ENCODE assay signal across 9 cellular contexts in the genomic region with DNA sequence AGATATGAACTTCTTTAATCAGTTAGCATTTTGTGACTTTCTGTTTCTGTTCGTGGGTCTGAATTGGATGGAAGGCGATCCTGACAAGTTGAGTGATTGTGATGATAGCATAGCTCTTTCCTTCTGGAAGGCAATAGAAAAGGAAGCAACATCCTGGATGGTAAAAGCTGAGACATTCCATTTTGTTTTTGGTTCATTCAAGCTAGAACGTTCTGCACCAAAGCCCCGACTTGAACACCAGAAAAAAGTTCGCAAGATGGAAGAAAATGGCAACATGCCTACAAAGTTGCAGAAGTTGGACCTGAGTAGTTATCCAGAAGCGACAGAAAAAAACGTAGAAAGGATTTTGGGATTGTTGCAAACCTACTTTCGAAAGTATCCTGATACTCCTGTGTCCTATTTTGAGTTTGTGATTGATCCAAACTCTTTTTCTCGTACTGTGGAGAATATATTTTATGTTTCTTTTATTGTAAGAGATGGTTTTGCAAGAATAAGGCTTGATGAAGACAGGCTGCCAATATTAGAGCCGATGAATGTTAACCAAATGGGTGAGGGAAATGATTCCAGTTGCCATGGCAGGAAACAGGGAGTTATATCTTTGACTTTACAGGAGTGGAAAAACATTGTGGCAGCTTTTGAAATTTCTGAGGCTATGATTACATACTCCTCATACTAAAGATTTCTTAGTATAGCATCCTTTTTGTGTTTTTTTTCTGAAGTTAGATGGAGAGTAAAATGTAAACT. TPM values are rescaled to one million over a fixed set of nuclear protein-coding genes. Genes with fewer than 3 reads are reported as not detected.
DNase-seq lines count a peak whose midpoint lies in the region; ATAC-seq and TF ChIP-seq lines count a peak whose summit lies in the region.
"Had no signal": no experiment of that assay in that cellular context is flagged by ENCODE, and none has a peak within 500 bp of the region (broad histone marks: within the 10 kb centered on the region; RNA-seq: fewer than 3 reads in every experiment).

No MANE protein-coding gene starts in this region.

- DNase-seq in CD4-positive, CD25-positive, alpha-beta regulatory T cell, result no peak
- DNase-seq in T-cell (no peak), fibroblast of lung (ENCODE audit: low read depth in 2 of 2) (peak in 1 of 2 donors; percentile 25), psoas muscle (no peak), AG20443 (ENCODE audit: low spot score) (no peak), GM13977 (ENCODE audit: low spot score) (no peak), NCI-H1048 (lab: John Stamatoyannopoulos, UW) (no peak)
- DNase-seq: NCI-H446 had no signal

- H3K4me2 ChIP-seq in fibroblast of lung (ENCODE audit: extremely low read depth, insufficient read depth, low read length), result peak overlapping the region; percentile 85

- peaks cover 22% of the 10 kb centered on the region for H3K4me1 ChIP-seq in CD4-positive, CD25-positive, alpha-beta regulatory T cell (ENCODE audit: control insufficient read depth, insufficient read depth, low read length, poor library complexity, severe bottlenecking)
- H3K4me1 ChIP-seq in fibroblast of lung (ENCODE audit: control insufficient read depth, extremely low read depth, insufficient read depth, low read length) (peaks cover 11% of the 10 kb centered on the region), psoas muscle (peaks cover 70% of the 10 kb centered on the region)

- intact Hi-C loops in psoas muscle (cut with DNase I), result loop anchor here (5.0 to 10.0 kb wide), 3 partner anchors 38 to 350 kb away; partner anchors contain the start of gene TXNRD1 (in 1 of the 2)

- 71 to 87% (median 76%) methylated on average over 10 of the region's 10 CpGs for WGBS in psoas muscle, 3 donors

- H3K4me3 Mint-ChIP-seq in CD4-positive, CD25-positive, alpha-beta regulatory T cell, result peak overlapping the region; percentile 92 to 98 (median 98)
- peak overlapping the region; percentile 90 to 96 (median 91) for H3K4me3 Mint-ChIP-seq in T-cell

- in situ Hi-C loops in GM13977 (cut with MboI; ENCODE audit: low pct_unique_long_range_greater_than_20kb, low sequenced_read_pairs, unreplicated experiment), result no loop called here

- H3K27ac ChIP-seq in CD4-positive, CD25-positive, alpha-beta regulatory T cell (ENCODE audit: insufficient read depth, low read length, poor library complexity, severe bottlenecking), result peak overlapping the region; percentile 88
- H3K27ac ChIP-seq in fibroblast of lung (ENCODE audit: insufficient read depth, low read length), result peak overlapping the region; percentile 81
- peak overlapping the region; percentile 82 for H3K27ac ChIP-seq in psoas muscle

- H3K4me1 Mint-ChIP-seq in CD4-positive, CD25-positive, alpha-beta regulatory T cell, result peaks cover 46 to 77% (median 65%) of the 10 kb centered on the region in 4 donors
- peaks cover 64 to 65% (median 65%) of the 10 kb centered on the region in 3 donors for H3K4me1 Mint-ChIP-seq in T-cell

- no peak for TF ChIP-seq CTCF in fibroblast of lung (conservative IDR thresholded peaks at IDR 0.05 in 1 of 2, IDR thresholded peaks at IDR 0.05 in 1 of 2; ENCODE audit: low read depth in 1 of 2, low read length in 2 of 2)
- no peak for TF ChIP-seq CTCF in psoas muscle (IDR thresholded peaks at IDR 0.05)
- no peak for TF ChIP-seq CTCF in GM13977 (IDR thresholded peaks at IDR 0.05; ENCODE audit: extremely low read depth, insufficient read depth, missing control alignments)

- H3K79me2 ChIP-seq in fibroblast of lung (ENCODE audit: control insufficient read depth, insufficient read depth, low read length), result peaks cover 95% of the 10 kb centered on the region

- CTCF ChIA-PET in T-cell (lab: Charles Lee), result interaction anchor here in 1 of 2 donors (0.6 to 4.1 kb wide), 3 partner anchors 13 to 89 kb away, joined by 3 to 62 read pairs (median 3); partner anchors contain the start of gene TXNRD1

- POLR2A ChIA-PET in T-cell (lab: Charles Lee), result interaction anchor here (0.5 to 4.1 kb wide), 8 partner anchors 12 to 602 kb away, joined by 3 to 52 read pairs (median 4); no protein-coding TSS in a partner anchor

- H3K36me3 ChIP-seq in CD4-positive, CD25-positive, alpha-beta regulatory T cell (ENCODE audit: control insufficient read depth, insufficient read depth, low read length), result no peaks in the 10 kb centered on the region
- no peaks in the 10 kb centered on the region for H3K36me3 ChIP-seq in fibroblast of lung (ENCODE audit: control insufficient read depth, insufficient read depth, low read length)
- peaks cover 0 to 19% of the 10 kb centered on the region in 2 donors for H3K36me3 ChIP-seq in psoas muscle (ENCODE audit: insufficient read depth in 1 of 2, low read depth in 1 of 2)

- H3K27me3 ChIP-seq in CD4-positive, CD25-positive, alpha-beta regulatory T cell (ENCODE audit: control insufficient read depth, insufficient read depth, low read length), result no peaks in the 10 kb centered on the region
- H3K27me3 ChIP-seq in fibroblast of lung (ENCODE audit: control insufficient read depth, insufficient read depth, low read length) (no peaks in the 10 kb centered on the region), psoas muscle (ENCODE audit: insufficient read depth in 3 of 3, low read length in 2 of 3) (no peaks in the 10 kb centered on the region)

- peaks cover 13% of the 10 kb centered on the region for H3K36me3 Mint-ChIP-seq in CD4-positive, CD25-positive, alpha-beta regulatory T cell
- peaks cover 8% of the 10 kb centered on the region for H3K36me3 Mint-ChIP-seq in T-cell

- peaks cover 0 to 2% (median 0%) of the 10 kb centered on the region in 7 donors for H3K9me3 Mint-ChIP-seq in CD4-positive, CD25-positive, alpha-beta regulatory T cell
- no peaks in the 10 kb centered on the region for H3K9me3 Mint-ChIP-seq in T-cell

- H4K20me1 ChIP-seq in fibroblast of lung (ENCODE audit: control insufficient read depth, extremely low read depth, insufficient read depth, low read length), result peaks cover 18% of the 10 kb centered on the region

- H2AFZ ChIP-seq in fibroblast of lung (ENCODE audit: low read length), result no peak overlapping the region

- H3K9me3 ChIP-seq in CD4-positive, CD25-positive, alpha-beta regulatory T cell (ENCODE audit: control insufficient read depth in 2 of 2, low read length in 2 of 2), result no peaks in the 10 kb centered on the region
- H3K9me3 ChIP-seq in fibroblast of lung (ENCODE audit: control insufficient read depth, insufficient read depth, low read depth, low read length) (no peaks in the 10 kb centered on the region), psoas muscle (no peaks in the 10 kb centered on the region)

- ATAC-seq in CD4-positive, CD25-positive, alpha-beta regulatory T cell (ENCODE audit: low read depth in 2 of 2), result no peak
- no peak for ATAC-seq in T-cell (replicated peaks in 1 of 4)
- ATAC-seq in psoas muscle, result no peak
- no peak for ATAC-seq in GM18519 (IDR thresholded peaks at IDR 0.05; ENCODE audit: low FRiP score, unreplicated experiment)

- peak overlapping the region; percentile 95 for H3K4me3 ChIP-seq in CD4-positive, CD25-positive, alpha-beta regulatory T cell (ENCODE audit: low read depth, low read length)
- peak overlapping the region; percentile 27 to 59 (median 52) for H3K4me3 ChIP-seq in fibroblast of lung (replicated peaks in 1 of 4; ENCODE audit: control extremely low read depth in 1 of 4, insufficient read depth in 1 of 4, low read depth in 3 of 4, low read length in 4 of 4)
- peak overlapping the region; percentile 61 for H3K4me3 ChIP-seq in psoas muscle

- H3K27ac Mint-ChIP-seq in CD4-positive, CD25-positive, alpha-beta regulatory T cell, result peak overlapping the region; percentile 97 to 100 (median 98)
- peak overlapping the region; percentile 93 to 95 for H3K27ac Mint-ChIP-seq in T-cell

- no peaks in the 10 kb centered on the region for H3K27me3 Mint-ChIP-seq in CD4-positive, CD25-positive, alpha-beta regulatory T cell
- no peaks in the 10 kb centered on the region for H3K27me3 Mint-ChIP-seq in T-cell

- peak overlapping the region; percentile 60 for H3K9ac ChIP-seq in fibroblast of lung (ENCODE audit: insufficient read depth, low read length)

RNA-seq across cellular contexts. Expression of gene EID3, which starts 0.9 kb away (rescaled TPM):
- total RNA-seq in CD4-positive, CD25-positive, alpha-beta regulatory T cell, result 14.8 TPM
- 10 to 100 TPM; 10.8 to 15.6 (median 13.0) TPM for polyA plus RNA-seq in CD4-positive, CD25-positive, alpha-beta regulatory T cell
- total RNA-seq in T-cell, result 10 to 100 TPM in 2 of 5 donors, 1 to 10 TPM in 3; 5.6 to 13.0 (median 6.0) TPM
- 8.2 and 18.0 TPM in 2 replicates for total RNA-seq in fibroblast of lung
- polyA plus RNA-seq in fibroblast of lung, result 2.3 and 3.5 TPM in 2 replicates
- polyA plus RNA-seq in fibroblast of lung (2012), result 1.4 and 2.9 TPM in 2 replicates
- 0.37 TPM in 1 of 2 replicates, not detected in the other for polyA minus RNA-seq in fibroblast of lung (ENCODE audit: low replicate concordance)
- total RNA-seq in psoas muscle, result 1 to 10 TPM in 1 of 4 donors, under 1 TPM in 3; 0.94 to 1.3 (median 0.99) TPM
- under 1 TPM; 0.28 to 0.95 (median 0.56) TPM for polyA plus RNA-seq in psoas muscle
